Comparison of ENCODE assay signal across 20 cellular contexts in the genomic region with DNA sequence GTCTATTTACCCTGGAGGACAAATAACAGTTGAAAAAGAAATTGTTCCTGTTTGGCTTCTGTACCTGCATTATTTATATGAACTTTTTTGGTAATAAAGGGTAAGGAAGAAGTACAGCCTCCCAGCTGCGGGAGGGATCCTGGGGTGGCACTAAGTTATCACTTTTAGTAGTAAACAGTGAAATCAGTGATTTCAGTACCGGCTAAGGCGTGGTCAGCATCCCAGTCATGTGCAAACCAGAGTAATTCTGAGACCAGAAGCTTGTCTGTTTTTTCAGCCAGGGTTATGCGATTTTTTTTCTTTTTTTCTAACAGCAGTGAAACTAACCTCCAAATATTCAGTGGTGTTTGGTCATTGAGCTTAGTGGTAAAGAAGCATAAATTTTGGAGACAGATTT. TPM values are rescaled to one million over a fixed set of nuclear protein-coding genes. Genes with fewer than 3 reads are reported as not detected.
DNase-seq lines count a peak whose midpoint lies in the region; ATAC-seq and TF ChIP-seq lines count a peak whose summit lies in the region.
"Had no signal": no experiment of that assay in that cellular context is flagged by ENCODE, and none has a peak within 500 bp of the region (broad histone marks: within the 10 kb centered on the region; RNA-seq: fewer than 3 reads in every experiment).

No MANE protein-coding gene starts in this region.

- H3K14ac ChIP-seq in neuronal stem cell (ENCODE audit: low read length), result no peak overlapping the region

- POLR2A ChIA-PET in RWPE1 (lab: Yijun Ruan, JAX; ENCODE audit: low non-redundant PET), result no interaction called here

- H3K9me3 ChIP-seq in neuronal stem cell (replicated peaks in 1 of 2; ENCODE audit: control insufficient read depth in 2 of 2, insufficient read depth in 1 of 2, low read depth in 1 of 2, low read length in 2 of 2), result no peaks in the 10 kb centered on the region
- H3K9me3 ChIP-seq: lower lobe of right lung, spleen, transverse colon had no signal

- H3K18ac ChIP-seq in neuronal stem cell (ENCODE audit: low read length), result no peak overlapping the region

- H3K4me1 ChIP-seq in neuronal stem cell (ENCODE audit: control insufficient read depth in 2 of 2, insufficient read depth in 1 of 2, low read depth in 1 of 2, low read length in 2 of 2), result peaks cover 11 to 19% of the 10 kb centered on the region in 2 donors
- H3K4me1 ChIP-seq: lower lobe of right lung, spleen had no signal

- peak overlapping the region; percentile 32 for H2AFZ ChIP-seq in neuronal stem cell (ENCODE audit: low read length)

- H3K4me3 ChIP-seq in neuronal stem cell (ENCODE audit: low read length in 2 of 2), result no peak overlapping the region
- H3K4me3 ChIP-seq: lower lobe of right lung, spleen, transverse colon had no signal

- no peak overlapping the region for H2BK15ac ChIP-seq in neuronal stem cell (ENCODE audit: low read length)

- H3K27ac ChIP-seq in neuronal stem cell (replicated peaks; ENCODE audit: low read length) (no peak overlapping the region), RWPE1 (no peak overlapping the region)
- H3K27ac ChIP-seq: lower lobe of right lung, spleen, transverse colon had no signal

- H3K79me1 ChIP-seq in neuronal stem cell (ENCODE audit: low read depth, low read length), result no peaks in the 10 kb centered on the region

- no peak overlapping the region for H3K9ac ChIP-seq in neuronal stem cell (ENCODE audit: low read depth, low read length, poor library complexity)

- H2BK12ac ChIP-seq in neuronal stem cell (ENCODE audit: low read length), result no peak overlapping the region

- no peak overlapping the region for H3K23ac ChIP-seq in neuronal stem cell (ENCODE audit: low read depth, low read length, poor library complexity)

- peak; percentile 48 for ATAC-seq in GM18870 (IDR thresholded peaks at IDR 0.05; ENCODE audit: unreplicated experiment)
- peak; percentile 54 for ATAC-seq in HG02798 (IDR thresholded peaks at IDR 0.05; ENCODE audit: poor library complexity, unreplicated experiment)
- ATAC-seq in activated CD4-positive, CD25-positive, alpha-beta regulatory T cell treated with anti-CD3 and anti-CD28 coated beads, Interleukin-2, amount 50 U/mL, for 24 hours, result no peak
- no peak for ATAC-seq in GM18517 (IDR thresholded peaks at IDR 0.05; ENCODE audit: unreplicated experiment)
- ATAC-seq: CD8-positive, alpha-beta T cell; lower lobe of right lung had no signal

- no peak overlapping the region for H3K4me2 ChIP-seq in neuronal stem cell (ENCODE audit: insufficient read depth, low read length, poor library complexity, severe bottlenecking)

- H4K8ac ChIP-seq in neuronal stem cell (ENCODE audit: low read depth, low read length), result no peak overlapping the region

- H3K4ac ChIP-seq in neuronal stem cell (ENCODE audit: low read length), result no peak overlapping the region

- H3K27me3 ChIP-seq in neuronal stem cell (ENCODE audit: control insufficient read depth in 3 of 3, insufficient read depth in 3 of 3, low read depth in 1 of 3, low read length in 3 of 3), result no peaks in the 10 kb centered on the region
- H3K27me3 ChIP-seq: transverse colon had no signal

- H2BK120ac ChIP-seq in neuronal stem cell (ENCODE audit: low read depth, low read length), result no peak overlapping the region

- no CpG with 5 or more reads among the region's 4 CpGs for WGBS in neuronal stem cell (ENCODE audit: extremely low coverage in 2 of 2, insufficient read length in 2 of 2, insufficient replicate concordance in 1 of 2), 2 donors

- CTCF ChIA-PET in RWPE1 (lab: Yijun Ruan, JAX), result no interaction called here

- H3K36me3 ChIP-seq in neuronal stem cell (replicated peaks in 1 of 2; ENCODE audit: control insufficient read depth in 2 of 2, insufficient read depth in 2 of 2, low read length in 2 of 2), result no peaks in the 10 kb centered on the region
- H3K36me3 ChIP-seq: lower lobe of right lung, spleen, transverse colon had no signal

- no peak for TF ChIP-seq CTCF in RWPE1 (conservative IDR thresholded peaks at IDR 0.05; ENCODE audit: low read depth)

- DNase-seq in RPMI8226 (peak; percentile 36), neuronal stem cell (ENCODE audit: low spot score) (no peak), RWPE1 (ENCODE audit: low spot score) (no peak), NCI-H510A treated with DMSO at 0.1 percent for 48 hours (lab: John Stamatoyannopoulos, UW) (no peak)
- DNase-seq: CD8-positive, alpha-beta T cell; effector CD8-positive, alpha-beta T cell; foreskin melanocyte; IMR-90; islet precursor cell; lower lobe of right lung; NCI-H2107; NCI-H446 treated with DMSO at 0.1 percent for 48 hours; occipital lobe; spleen; stimulated activated CD4-positive, alpha-beta T cell treated with anti-CD3 and anti-CD28 coated beads, Interleukin-4, amount 100 ng/mL, for 4 hours; transverse colon had no signal

- no peak overlapping the region for H2BK5ac ChIP-seq in neuronal stem cell (ENCODE audit: low read length)

- H4K91ac ChIP-seq in neuronal stem cell (ENCODE audit: low read depth, low read length, poor library complexity), result no peak overlapping the region

- no peak overlapping the region for H2AK5ac ChIP-seq in neuronal stem cell (ENCODE audit: low read depth, low read length)

RNA-seq across cellular contexts. Expression of gene EGF, which starts 3.3 kb away (rescaled TPM):
- 12.8 TPM for polyA plus RNA-seq in neuronal stem cell (2013, experiment 1 of 2)
- 13.1 TPM for polyA plus RNA-seq in neuronal stem cell (2013, experiment 2 of 2)

Comparison
In these comparisons a context has a peak if more than half of its experiments do, and no peak if none do; other contexts are left out.
1. ATAC-seq: peak in GM18870 (single experiment) and HG02798 (single experiment); none in activated CD4-positive, CD25-positive, alpha-beta regulatory T cell treated with anti-CD3 and anti-CD28 coated beads, Interleukin-2, amount 50 U/mL, for 24 hours (0 of 2) and GM18517 (single experiment).